ENCODE assay signal across 10 cellular contexts in genomic region chr17:266701-267656, GRCh38.
A peak's percentile ranks its signal among the peaks of the same experiment; 100 is the strongest.
DNase-seq lines count a peak whose midpoint lies in the region; ATAC-seq lines count a peak whose summit lies in the region.
"Had no signal": no experiment of that assay in that cellular context is flagged by ENCODE, and none has a peak within 500 bp of the region (broad histone marks: within the 10 kb centered on the region; RNA-seq: fewer than 3 reads in every experiment).

No MANE protein-coding gene starts in this region.

- peak overlapping the region; percentile 13 to 47 for H3K27ac ChIP-seq in esophagus (ENCODE audit: low read depth in 2 of 2, low read length in 1 of 2)

- H3K4me3 ChIP-seq in adipocyte (ENCODE audit: low read length) (peak overlapping the region; percentile 13), esophagus (ENCODE audit: low read depth in 1 of 2, low read length in 2 of 2) (no peak overlapping the region)
- H3K4me3 ChIP-seq: MG63 had no signal

- ATAC-seq in HG03045 (IDR thresholded peaks at IDR 0.05; ENCODE audit: unreplicated experiment) (no peak), GM19463 (IDR thresholded peaks at IDR 0.05; ENCODE audit: unreplicated experiment) (no peak)

- DNase-seq in adipocyte (ENCODE audit: low read depth) (no peak), midbrain (lab: John Stamatoyannopoulos, UW) (peak; percentile 43), superior temporal gyrus (ENCODE audit: extremely low spot score) (peak; percentile 39), NCI-H1436 treated with DMSO at 0.1 percent for 48 hours (lab: John Stamatoyannopoulos, UW) (no peak)
- DNase-seq: DMS53, MG63, NCI-H774 had no signal

- H3K9ac ChIP-seq in adipocyte (ENCODE audit: low read length), result no peak overlapping the region

- 68 to 70% methylated on average over 29 of the region's 29 CpGs for WGBS in esophagus, 2 donors

- no peaks in the 10 kb centered on the region for H3K4me1 ChIP-seq in adipocyte (ENCODE audit: control insufficient read depth, insufficient read depth, low read length)
- H3K4me1 ChIP-seq in esophagus (ENCODE audit: control insufficient read depth in 2 of 2, insufficient read depth in 2 of 2, low read length in 1 of 2), result no peaks in the 10 kb centered on the region

- H3K9me3 ChIP-seq in adipocyte (ENCODE audit: control insufficient read depth, low read length), result no peaks in the 10 kb centered on the region
- no peaks in the 10 kb centered on the region for H3K9me3 ChIP-seq in esophagus (ENCODE audit: control insufficient read depth in 2 of 2, insufficient read depth in 1 of 2, low read depth in 1 of 2, low read length in 1 of 2)
- H3K9me3 ChIP-seq: MG63 had no signal

- no peaks in the 10 kb centered on the region for H3K36me3 ChIP-seq in adipocyte (ENCODE audit: control insufficient read depth, insufficient read depth, low read length, severe bottlenecking)
- H3K36me3 ChIP-seq in esophagus (ENCODE audit: control insufficient read depth in 2 of 2, insufficient read depth in 2 of 2, low read length in 1 of 2), result peaks cover 0 to 2% of the 10 kb centered on the region in 2 donors
- H3K36me3 ChIP-seq: MG63 had no signal

- peaks cover 4% of the 10 kb centered on the region for H3K27me3 ChIP-seq in adipocyte (replicated peaks; ENCODE audit: control insufficient read depth, insufficient read depth, low read length)
- H3K27me3 ChIP-seq in esophagus (ENCODE audit: control insufficient read depth in 1 of 2, insufficient read depth in 2 of 2, low read length in 2 of 2), result no peaks in the 10 kb centered on the region
- H3K27me3 ChIP-seq: MG63 had no signal

Comparison
In these comparisons a context has a peak if more than half of its experiments do, and no peak if none do; other contexts are left out.
1. DNase-seq: peak in midbrain (single experiment) and superior temporal gyrus (single experiment); none in adipocyte (single experiment) and NCI-H1436 treated with DMSO at 0.1 percent for 48 hours (single experiment).